In the genomic region with DNA sequence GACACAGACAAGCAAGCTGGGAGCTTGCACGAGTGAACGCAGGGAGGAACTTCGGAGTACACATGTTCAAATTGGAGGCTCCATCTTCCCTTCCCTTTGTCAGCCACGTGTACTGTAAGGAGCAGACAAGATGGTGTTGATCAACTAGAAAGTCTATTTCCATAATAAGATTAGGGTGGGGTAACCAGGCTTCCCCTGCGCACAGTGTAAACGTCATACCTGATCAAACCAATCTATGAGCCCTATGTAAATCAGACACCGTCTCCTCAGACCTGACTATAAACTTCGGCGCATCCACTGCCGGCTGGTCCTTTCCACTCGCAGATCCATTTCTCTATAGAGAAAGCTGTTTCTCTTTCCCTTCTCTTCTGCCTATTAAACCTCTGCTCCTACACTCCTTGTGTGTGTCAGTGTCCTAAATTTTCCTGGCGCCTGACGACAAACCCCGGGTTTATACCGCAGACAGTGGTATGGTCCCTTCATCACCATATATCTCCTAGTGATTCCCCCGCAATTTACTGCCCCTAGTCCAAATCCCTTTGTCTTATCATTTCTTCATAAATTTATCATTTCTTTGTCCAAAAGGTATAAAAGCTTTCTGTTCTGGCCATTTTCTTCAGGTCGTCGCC, we compare ENCODE assay signal across 1 cellular context.
TF ChIP-seq lines count a peak whose summit lies in the region.

No MANE protein-coding gene starts in this region.

TF ChIP-seq in K562, 482 proteins besides CTCF, POLR2A, EP300 and RAD21 (continued from another document):
- TF ChIP-seq, protein P1, sequence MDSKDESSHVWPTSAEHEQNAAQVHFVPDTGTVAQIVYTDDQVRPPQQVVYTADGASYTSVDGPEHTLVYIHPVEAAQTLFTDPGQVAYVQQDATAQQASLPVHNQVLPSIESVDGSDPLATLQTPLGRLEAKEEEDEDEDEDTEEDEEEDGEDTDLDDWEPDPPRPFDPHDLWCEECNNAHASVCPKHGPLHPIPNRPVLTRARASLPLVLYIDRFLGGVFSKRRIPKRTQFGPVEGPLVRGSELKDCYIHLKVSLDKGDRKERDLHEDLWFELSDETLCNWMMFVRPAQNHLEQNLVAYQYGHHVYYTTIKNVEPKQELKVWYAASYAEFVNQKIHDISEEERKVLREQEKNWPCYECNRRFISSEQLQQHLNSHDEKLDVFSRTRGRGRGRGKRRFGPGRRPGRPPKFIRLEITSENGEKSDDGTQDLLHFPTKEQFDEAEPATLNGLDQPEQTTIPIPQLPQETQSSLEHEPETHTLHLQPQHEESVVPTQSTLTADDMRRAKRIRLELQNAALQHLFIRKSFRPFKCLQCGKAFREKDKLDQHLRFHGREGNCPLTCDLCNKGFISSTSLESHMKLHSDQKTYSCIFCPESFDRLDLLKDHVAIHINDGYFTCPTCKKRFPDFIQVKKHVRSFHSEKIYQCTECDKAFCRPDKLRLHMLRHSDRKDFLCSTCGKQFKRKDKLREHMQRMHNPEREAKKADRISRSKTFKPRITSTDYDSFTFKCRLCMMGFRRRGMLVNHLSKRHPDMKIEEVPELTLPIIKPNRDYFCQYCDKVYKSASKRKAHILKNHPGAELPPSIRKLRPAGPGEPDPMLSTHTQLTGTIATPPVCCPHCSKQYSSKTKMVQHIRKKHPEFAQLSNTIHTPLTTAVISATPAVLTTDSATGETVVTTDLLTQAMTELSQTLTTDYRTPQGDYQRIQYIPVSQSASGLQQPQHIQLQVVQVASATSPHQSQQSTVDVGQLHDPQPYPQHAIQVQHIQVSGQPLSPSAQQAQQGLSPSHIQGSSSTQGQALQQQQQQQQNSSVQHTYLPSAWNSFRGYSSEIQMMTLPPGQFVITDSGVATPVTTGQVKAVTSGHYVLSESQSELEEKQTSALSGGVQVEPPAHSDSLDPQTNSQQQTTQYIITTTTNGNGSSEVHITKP (IDR thresholded peaks at IDR 0.05; ENCODE audit: partially characterized antibody) = peak; percentile 96
- TF ChIP-seq ATF7 (IDR thresholded peaks at IDR 0.05) (peak; percentile 14; the same call in 1 of the 2 replicates), ATF1 (CRISPR knock-in tag; IDR thresholded peaks at IDR 0.05) (no peak), ATF1 (tag; IDR thresholded peaks at IDR 0.05) (0 out of 2 replicates have a peak, but pooled peaks have one; percentile 20), E2F3 (CRISPR knock-in tag; IDR thresholded peaks at IDR 0.05) (no peak), SMAD3 (CRISPR knock-in tag; conservative IDR thresholded peaks at IDR 0.05) (no peak), ZNF507 (tag; conservative IDR thresholded peaks at IDR 0.05) (no peak), NRF1 (conservative IDR thresholded peaks at IDR 0.05 in 1 of 2, IDR thresholded peaks at IDR 0.05 in 1 of 2) (peak; percentile 62 to 67; a peak in 3 of 4 replicates), HDAC6 (IDR thresholded peaks at IDR 0.05; ENCODE audit: low read depth, low read length) (no peak), PHF8 (IDR thresholded peaks at IDR 0.05; ENCODE audit: borderline replicate concordance, low read length) (peak; percentile 41; the same call in 1 of the 2 replicates), MYC (IDR thresholded peaks at IDR 0.05; ENCODE audit: low read depth, low read length) (peak; percentile 59; the same call in 1 of the 2 replicates), MYC (CRISPR knock-in tag; IDR thresholded peaks at IDR 0.05; ENCODE audit: borderline replicate concordance, low read depth) (no peak), YY1 (IDR thresholded peaks at IDR 0.05; ENCODE audit: borderline replicate concordance in 1 of 3, control insufficient read depth in 1 of 3, extremely low read depth in 1 of 3, insufficient read depth in 3 of 3, insufficient read length in 1 of 3, insufficient replicate concordance in 2 of 3, low read depth in 1 of 3, low read length in 2 of 3) (peak in 1 of 3 experiments; percentile 77), MAFF (IDR thresholded peaks at IDR 0.05; ENCODE audit: low read length) (no peak), CREB1 (IDR thresholded peaks at IDR 0.05) (peak; percentile 63), CREB1 (CRISPR knock-in tag; IDR thresholded peaks at IDR 0.05) (0 out of 2 replicates have a peak, but pooled peaks have one; percentile 35), CREM (IDR thresholded peaks at IDR 0.05; ENCODE audit: low read depth) (peak; percentile 71), EP400 (IDR thresholded peaks at IDR 0.05) (peak; percentile 60)
- TF ChIP-seq, protein P2, sequence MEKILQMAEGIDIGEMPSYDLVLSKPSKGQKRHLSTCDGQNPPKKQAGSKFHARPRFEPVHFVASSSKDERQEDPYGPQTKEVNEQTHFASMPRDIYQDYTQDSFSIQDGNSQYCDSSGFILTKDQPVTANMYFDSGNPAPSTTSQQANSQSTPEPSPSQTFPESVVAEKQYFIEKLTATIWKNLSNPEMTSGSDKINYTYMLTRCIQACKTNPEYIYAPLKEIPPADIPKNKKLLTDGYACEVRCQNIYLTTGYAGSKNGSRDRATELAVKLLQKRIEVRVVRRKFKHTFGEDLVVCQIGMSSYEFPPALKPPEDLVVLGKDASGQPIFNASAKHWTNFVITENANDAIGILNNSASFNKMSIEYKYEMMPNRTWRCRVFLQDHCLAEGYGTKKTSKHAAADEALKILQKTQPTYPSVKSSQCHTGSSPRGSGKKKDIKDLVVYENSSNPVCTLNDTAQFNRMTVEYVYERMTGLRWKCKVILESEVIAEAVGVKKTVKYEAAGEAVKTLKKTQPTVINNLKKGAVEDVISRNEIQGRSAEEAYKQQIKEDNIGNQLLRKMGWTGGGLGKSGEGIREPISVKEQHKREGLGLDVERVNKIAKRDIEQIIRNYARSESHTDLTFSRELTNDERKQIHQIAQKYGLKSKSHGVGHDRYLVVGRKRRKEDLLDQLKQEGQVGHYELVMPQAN (IDR thresholded peaks at IDR 0.05; ENCODE audit: borderline replicate concordance) = no peak
- TF ChIP-seq, protein P3, sequence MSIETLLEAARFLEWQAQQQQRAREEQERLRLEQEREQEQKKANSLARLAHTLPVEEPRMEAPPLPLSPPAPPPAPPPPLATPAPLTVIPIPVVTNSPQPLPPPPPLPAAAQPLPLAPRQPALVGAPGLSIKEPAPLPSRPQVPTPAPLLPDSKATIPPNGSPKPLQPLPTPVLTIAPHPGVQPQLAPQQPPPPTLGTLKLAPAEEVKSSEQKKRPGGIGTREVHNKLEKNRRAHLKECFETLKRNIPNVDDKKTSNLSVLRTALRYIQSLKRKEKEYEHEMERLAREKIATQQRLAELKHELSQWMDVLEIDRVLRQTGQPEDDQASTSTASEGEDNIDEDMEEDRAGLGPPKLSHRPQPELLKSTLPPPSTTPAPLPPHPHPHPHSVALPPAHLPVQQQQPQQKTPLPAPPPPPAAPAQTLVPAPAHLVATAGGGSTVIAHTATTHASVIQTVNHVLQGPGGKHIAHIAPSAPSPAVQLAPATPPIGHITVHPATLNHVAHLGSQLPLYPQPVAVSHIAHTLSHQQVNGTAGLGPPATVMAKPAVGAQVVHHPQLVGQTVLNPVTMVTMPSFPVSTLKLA (conservative IDR thresholded peaks at IDR 0.05) = peak; percentile 47 to 67; a peak in 2 of 4 replicates
